ENCODE assay signal across 8 cellular contexts in the genomic region with DNA sequence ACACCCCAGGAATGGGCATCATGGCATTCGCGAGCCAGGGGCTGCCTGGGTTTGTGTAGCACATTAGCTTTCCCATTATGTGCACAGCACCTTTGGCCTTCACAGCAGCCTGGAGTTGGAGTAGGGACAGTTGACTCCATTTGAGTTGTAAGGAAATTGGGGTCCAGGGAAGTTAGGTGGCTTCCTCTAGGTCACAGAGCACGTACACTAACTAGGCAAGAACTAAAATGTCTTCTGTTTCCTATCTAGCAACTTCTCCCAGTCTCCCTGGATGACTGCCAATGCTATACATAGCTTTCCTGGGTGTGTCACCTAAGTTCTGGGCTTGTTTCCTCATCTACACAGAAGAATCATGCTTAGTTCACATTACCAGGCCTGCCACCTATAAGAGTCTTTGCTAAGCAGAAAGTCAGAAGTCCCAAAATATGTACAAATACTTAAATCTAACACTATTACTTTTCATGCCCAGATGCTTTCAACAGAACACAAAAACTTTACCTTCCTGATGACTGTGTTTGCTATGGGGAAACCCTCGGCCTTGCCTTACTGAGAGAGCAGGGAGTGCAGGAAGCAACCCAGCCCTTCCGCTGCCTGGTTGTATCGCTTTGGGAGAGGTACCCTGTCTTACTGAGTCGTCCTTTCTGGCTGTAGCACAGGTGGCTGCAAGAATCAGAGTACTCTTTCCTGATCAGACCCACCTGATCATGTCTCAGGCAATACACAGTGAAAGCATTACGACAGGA. TPM values are rescaled to one million over a fixed set of nuclear protein-coding genes. Genes with fewer than 3 reads are reported as not detected.
DNase-seq lines count a peak whose midpoint lies in the region; ATAC-seq and TF ChIP-seq lines count a peak whose summit lies in the region.

No MANE protein-coding gene starts in this region.

- H3K4me3 Mint-ChIP-seq in stimulated activated naive B cell treated with anti-CD40 and anti-IgM and Interleukin-4, amounts not matched to agents 10 μg/mL and 1 μg/mL and 100 μg/mL, for 72 hours: no peak overlapping the region

- H3K36me3 ChIP-seq in MG63: peaks cover 97% of the 10 kb centered on the region
- peaks cover 12% of the 10 kb centered on the region for H3K36me3 ChIP-seq in colonic mucosa

- H3K4me1 ChIP-seq in colonic mucosa: peaks cover 4% of the 10 kb centered on the region

- H3K9me3 Mint-ChIP-seq in stimulated activated naive B cell treated with anti-CD40 and anti-IgM and Interleukin-4, amounts not matched to agents 10 μg/mL and 1 μg/mL and 100 μg/mL, for 72 hours: no peaks in the 10 kb centered on the region

- H3K27me3 Mint-ChIP-seq in stimulated activated naive B cell treated with anti-CD40 and anti-IgM and Interleukin-4, amounts not matched to agents 10 μg/mL and 1 μg/mL and 100 μg/mL, for 72 hours: no peaks in the 10 kb centered on the region

- H3K27me3 ChIP-seq in MG63 (no peaks in the 10 kb centered on the region), colonic mucosa (no peaks in the 10 kb centered on the region)

- H3K9ac ChIP-seq in colonic mucosa (ENCODE audit: low read depth in 2 of 2, low read length in 2 of 2): peak overlapping the region in 1 of 2 donors; percentile 62

- H3K9me3 ChIP-seq in MG63 (no peaks in the 10 kb centered on the region), colonic mucosa (no peaks in the 10 kb centered on the region)

- H3K27ac ChIP-seq in colonic mucosa: peak overlapping the region; percentile 80

- no peak for ATAC-seq in HG03460 (IDR thresholded peaks at IDR 0.05; ENCODE audit: unreplicated experiment)
- ATAC-seq in stimulated activated naive B cell treated with anti-CD40 and anti-IgM and Interleukin-4, amounts not matched to agents 10 μg/mL and 1 μg/mL and 100 μg/mL, for 72 hours (replicated peaks): no peak
- no peak for ATAC-seq in HG03025 (IDR thresholded peaks at IDR 0.05; ENCODE audit: low FRiP score, unreplicated experiment)
- ATAC-seq in HG03457 (IDR thresholded peaks at IDR 0.05; ENCODE audit: unreplicated experiment): no peak

- TF ChIP-seq CTCF in AG10803 (conservative IDR thresholded peaks at IDR 0.05; ENCODE audit: low read length) (no peak), colonic mucosa (IDR thresholded peaks at IDR 0.05) (no peak)

- DNase-seq in AG10803 (ENCODE audit: low read depth) (peak; percentile 94), MG63 (peak; percentile 75), colonic mucosa (peak; percentile 82), midbrain (lab: John Stamatoyannopoulos, UW) (peak; percentile 9)
- DNase-seq in stimulated activated naive B cell treated with anti-CD40 and anti-IgM and Interleukin-4, amounts not matched to agents 10 μg/mL and 1 μg/mL and 100 μg/mL, for 72 hours: no peak

- intact Hi-C loops in colonic mucosa (cut with DNase I): no loop called here

- peaks cover 56 to 84% of the 10 kb centered on the region in 2 donors for H3K36me3 Mint-ChIP-seq in stimulated activated naive B cell treated with anti-CD40 and anti-IgM and Interleukin-4, amounts not matched to agents 10 μg/mL and 1 μg/mL and 100 μg/mL, for 72 hours

- H3K4me3 ChIP-seq in AG10803 (ENCODE audit: low read length): no peak overlapping the region
- no peak overlapping the region for H3K4me3 ChIP-seq in MG63
- no peak overlapping the region for H3K4me3 ChIP-seq in colonic mucosa

- H3K27ac Mint-ChIP-seq in stimulated activated naive B cell treated with anti-CD40 and anti-IgM and Interleukin-4, amounts not matched to agents 10 μg/mL and 1 μg/mL and 100 μg/mL, for 72 hours: no peak overlapping the region

- peaks cover 29 to 64% of the 10 kb centered on the region in 2 donors for H3K4me1 Mint-ChIP-seq in stimulated activated naive B cell treated with anti-CD40 and anti-IgM and Interleukin-4, amounts not matched to agents 10 μg/mL and 1 μg/mL and 100 μg/mL, for 72 hours

RNA-seq across cellular contexts. Expression of gene MACROH2A1, which starts 12.0 kb away (rescaled TPM):
- 322 and 404 TPM in 2 replicates for total RNA-seq in MG63 (2014; rRNA removed; shearing (Covaris generic); ENCODE audit: low replicate concordance)
- total RNA-seq in colonic mucosa: 100 to 1,000 TPM; 191 to 323 TPM
